Comparison of ENCODE assay signal across 11 cellular contexts in genomic region chr2:20145497-20146193, GRCh38.
DNase-seq lines count a peak whose midpoint lies in the region; ATAC-seq and TF ChIP-seq lines count a peak whose summit lies in the region.
"Had no signal": no experiment of that assay in that cellular context is flagged by ENCODE, and none has a peak within 500 bp of the region (broad histone marks: within the 10 kb centered on the region; RNA-seq: fewer than 3 reads in every experiment).

No MANE protein-coding gene starts in this region.

- 65 to 74% methylated on average over 9 to 11 of the region's 11 CpGs for WGBS in testis, 2 donors

- no peaks in the 10 kb centered on the region for H3K9me3 ChIP-seq in CD8-positive, alpha-beta memory T cell (ENCODE audit: low read length)
- no peaks in the 10 kb centered on the region for H3K9me3 ChIP-seq in testis

- H3K36me3 ChIP-seq in CD8-positive, alpha-beta memory T cell (ENCODE audit: insufficient read depth, low read length) = no peaks in the 10 kb centered on the region
- H3K36me3 ChIP-seq in testis (ENCODE audit: low read depth, missing control alignments) = no peaks in the 10 kb centered on the region

- H3K4me3 Mint-ChIP-seq in CD8-positive, alpha-beta memory T cell = no peak overlapping the region
- no peak overlapping the region for H3K4me3 Mint-ChIP-seq in WTC11

- no peaks in the 10 kb centered on the region for H3K9me3 Mint-ChIP-seq in CD8-positive, alpha-beta memory T cell
- H3K9me3 Mint-ChIP-seq in WTC11 = no peaks in the 10 kb centered on the region

- no peak for TF ChIP-seq POLR2A in testis (IDR thresholded peaks at IDR 0.05)

- CTCF ChIA-PET in CD8-positive, alpha-beta memory T cell (lab: Charles Lee) = no interaction called here
- CTCF ChIA-PET in WTC11 (lab: Charles Lee) = interaction anchor here (0.6 kb wide), 1 partner anchor 10 kb away, joined by 3 read pairs; no protein-coding TSS in a partner anchor

- no peak for DNase-seq in CD8-positive, alpha-beta memory T cell
- DNase-seq in WTC11 (ENCODE audit: low spot score) (no peak), testis (no peak), amniotic stem cell (lab: John Stamatoyannopoulos, UW) (no peak), hypothalamus (lab: John Stamatoyannopoulos, UW) (no peak), EL (no peak)
- DNase-seq: activated T-cell treated with anti-CD3 and anti-CD28 coated beads, Interleukin-2, amount 50 U/mL, for 1 hour; stimulated activated CD4-positive, alpha-beta T cell treated with anti-CD3 and anti-CD28 coated beads, Interleukin-4, amount 100 ng/mL, for 1 hour had no signal

- H3K36me3 Mint-ChIP-seq in CD8-positive, alpha-beta memory T cell = no peaks in the 10 kb centered on the region
- no peaks in the 10 kb centered on the region for H3K36me3 Mint-ChIP-seq in WTC11

- no peaks in the 10 kb centered on the region for H3K4me1 Mint-ChIP-seq in CD8-positive, alpha-beta memory T cell
- H3K4me1 Mint-ChIP-seq in WTC11 = peaks cover 40% of the 10 kb centered on the region

- peaks cover 16 to 41% of the 10 kb centered on the region in 2 donors for H3K27me3 Mint-ChIP-seq in CD8-positive, alpha-beta memory T cell
- no peaks in the 10 kb centered on the region; the same call in 1 of the 2 replicates for H3K27me3 Mint-ChIP-seq in WTC11 (ENCODE audit: low read depth)

- intact Hi-C loops in testis (cut with DNase I; ENCODE audit: low total_unique reads) = no loop called here

- no peak overlapping the region for H3K4me3 ChIP-seq in CD8-positive, alpha-beta memory T cell (ENCODE audit: low read length)
- no peak overlapping the region for H3K4me3 ChIP-seq in testis

- TF ChIP-seq CTCF in WTC11 (IDR thresholded peaks at IDR 0.05) = no peak
- no peak for TF ChIP-seq CTCF in testis (IDR thresholded peaks at IDR 0.05)

- ATAC-seq in GM19035 (IDR thresholded peaks at IDR 0.05; ENCODE audit: unreplicated experiment) = peak; percentile 82
- ATAC-seq in HG02884 (IDR thresholded peaks at IDR 0.05; ENCODE audit: unreplicated experiment) = peak; percentile 77
- peak; percentile 50 for ATAC-seq in WTC11

- H3K27ac Mint-ChIP-seq in CD8-positive, alpha-beta memory T cell = no peak overlapping the region
- H3K27ac Mint-ChIP-seq in WTC11 = no peak overlapping the region

- H3K27ac ChIP-seq in CD8-positive, alpha-beta memory T cell (ENCODE audit: low read depth, low read length) = peak overlapping the region; percentile 24
- no peak overlapping the region for H3K27ac ChIP-seq in testis
- H3K27ac ChIP-seq: C4-2B had no signal

- H3K27me3 ChIP-seq in CD8-positive, alpha-beta memory T cell (ENCODE audit: insufficient read depth, low read length, poor library complexity, severe bottlenecking) = no peaks in the 10 kb centered on the region
- no peaks in the 10 kb centered on the region for H3K27me3 ChIP-seq in testis

- POLR2A ChIA-PET in CD8-positive, alpha-beta memory T cell (lab: Charles Lee) = interaction anchor here (0.6 kb wide), 1 partner anchor 26 kb away, joined by 3 read pairs; no protein-coding TSS in a partner anchor
- POLR2A ChIA-PET in WTC11 (lab: Charles Lee) = no interaction called here

- H3K4me1 ChIP-seq in CD8-positive, alpha-beta memory T cell (ENCODE audit: insufficient read depth, low read length) = no peaks in the 10 kb centered on the region
- no peaks in the 10 kb centered on the region for H3K4me1 ChIP-seq in testis

TF ChIP-seq in WTC11, 78 proteins besides CTCF, POLR2A, EP300 and RAD21:
- TF ChIP-seq, protein P1, sequence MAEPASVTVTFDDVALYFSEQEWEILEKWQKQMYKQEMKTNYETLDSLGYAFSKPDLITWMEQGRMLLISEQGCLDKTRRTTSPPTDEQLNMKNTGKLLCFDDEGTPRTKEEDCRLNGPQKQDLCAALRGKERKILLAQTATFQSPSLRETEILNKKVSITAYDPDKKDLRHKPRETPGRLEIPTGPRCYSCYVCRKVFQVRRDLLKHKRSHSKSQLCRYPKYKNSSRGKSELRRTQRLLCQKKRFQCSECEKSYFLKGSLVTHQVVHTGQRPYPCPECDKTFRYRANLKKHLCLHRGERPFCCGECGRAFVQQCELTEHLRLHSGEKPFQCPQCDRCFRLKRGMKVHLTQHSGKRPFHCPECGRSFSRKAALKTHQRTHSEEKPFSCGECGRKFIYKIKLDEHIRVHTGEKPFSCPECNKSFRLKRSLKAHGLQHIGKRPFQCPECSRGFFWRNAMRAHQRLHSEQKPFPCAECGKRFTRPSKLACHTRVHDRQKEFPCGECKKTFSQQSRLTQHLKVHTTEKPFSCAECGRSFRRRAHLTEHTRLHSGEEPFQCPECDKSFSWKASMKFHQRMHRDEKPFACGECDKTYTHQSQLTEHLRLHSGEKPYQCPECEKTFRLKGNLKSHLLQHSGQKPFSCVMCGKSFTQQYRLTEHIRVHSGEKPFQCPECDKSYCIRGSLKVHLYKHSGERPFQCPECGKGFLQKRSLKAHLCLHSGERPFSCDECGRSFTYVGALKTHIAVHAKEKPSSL (CRISPR knock-in tag; conservative IDR thresholded peaks at IDR 0.05) = no peak
